Comparison of ENCODE assay signal across 9 cellular contexts in genomic region chr10:3091346-3091787, GRCh38. TPM values are rescaled to one million over a fixed set of nuclear protein-coding genes. Genes with fewer than 3 reads are reported as not detected.
DNase-seq lines count a peak whose midpoint lies in the region; ATAC-seq and TF ChIP-seq lines count a peak whose summit lies in the region.
"Had no signal": no experiment of that assay in that cellular context is flagged by ENCODE, and none has a peak within 500 bp of the region (broad histone marks: within the 10 kb centered on the region; RNA-seq: fewer than 3 reads in every experiment).

No MANE protein-coding gene starts in this region.

- H3K4me3 ChIP-seq in ACC112 (ENCODE audit: low read depth, low read length) (peak overlapping the region; percentile 58), left lung (no peak overlapping the region), WERI-Rb-1 (ENCODE audit: low read depth, low read length) (no peak overlapping the region)

- no peak overlapping the region for H2AFZ ChIP-seq in ACC112 (ENCODE audit: low read length, unreplicated experiment)

- DNase-seq in left lung (peak in 1 of 2 donors; percentile 83), NCI-H82 treated with DMSO at 0.1 percent for 48 hours (lab: John Stamatoyannopoulos, UW; ENCODE audit: unreplicated experiment) (no peak), erythroblast (lab: John Stamatoyannopoulos, UW) (no peak), pons (ENCODE audit: low spot score) (no peak), WERI-Rb-1 (no peak)

- ATAC-seq in HG03521 (IDR thresholded peaks at IDR 0.05; ENCODE audit: unreplicated experiment), result peak; percentile 38
- peak; percentile 80 for ATAC-seq in left lung

- no peaks in the 10 kb centered on the region for H3K27me3 ChIP-seq in ACC112 (ENCODE audit: insufficient read depth, low read length)
- no peaks in the 10 kb centered on the region for H3K27me3 ChIP-seq in left lung
- H3K27me3 ChIP-seq in WERI-Rb-1 (ENCODE audit: insufficient read depth, low read depth, severe bottlenecking), result no peaks in the 10 kb centered on the region

- peaks cover 70% of the 10 kb centered on the region for H3K79me2 ChIP-seq in ACC112 (ENCODE audit: control insufficient read depth, insufficient read depth, low read length, unreplicated experiment)

- H3K27ac ChIP-seq in ACC112 (ENCODE audit: low read depth, low read length) (peak overlapping the region; percentile 99), angular gyrus (ENCODE audit: low read depth, low read length) (peak overlapping the region; percentile 45), left lung (peak overlapping the region; percentile 74 to 76), WERI-Rb-1 (no peak overlapping the region)
- H3K27ac ChIP-seq: KMS-11 had no signal

- H3K36me3 ChIP-seq in ACC112 (ENCODE audit: insufficient read depth, low read length) (peaks cover 11% of the 10 kb centered on the region; the same call in 1 of the 2 replicates), left lung (peaks cover 0 to under 1% of the 10 kb centered on the region in 2 donors), WERI-Rb-1 (no peaks in the 10 kb centered on the region)

- intact Hi-C loops in left lung (cut with DNase I), result no loop called here

- H3K4me1 ChIP-seq in ACC112 (ENCODE audit: control insufficient read depth, insufficient read depth, low read length, unreplicated experiment) (peaks cover 73% of the 10 kb centered on the region), left lung (peaks cover 12 to 53% of the 10 kb centered on the region in 2 donors)

- no peak for TF ChIP-seq POLR2A in erythroblast (IDR thresholded peaks at IDR 0.05; ENCODE audit: low read length)

- H3K9me3 ChIP-seq in left lung, result no peaks in the 10 kb centered on the region
- no peaks in the 10 kb centered on the region for H3K9me3 ChIP-seq in WERI-Rb-1 (ENCODE audit: severe bottlenecking)

- no peak for TF ChIP-seq CTCF in left lung (IDR thresholded peaks at IDR 0.05)
- no peak for TF ChIP-seq CTCF in WERI-Rb-1 (IDR thresholded peaks at IDR 0.05; ENCODE audit: low read depth, low read length)

RNA-seq across cellular contexts. Expression of gene PFKP, which starts 24.0 kb away (rescaled TPM):
- total RNA-seq in left lung, result 10 to 100 TPM; 44.9 to 70.0 TPM
